1 cellular context compared by ENCODE assay signal in the genomic region with DNA sequence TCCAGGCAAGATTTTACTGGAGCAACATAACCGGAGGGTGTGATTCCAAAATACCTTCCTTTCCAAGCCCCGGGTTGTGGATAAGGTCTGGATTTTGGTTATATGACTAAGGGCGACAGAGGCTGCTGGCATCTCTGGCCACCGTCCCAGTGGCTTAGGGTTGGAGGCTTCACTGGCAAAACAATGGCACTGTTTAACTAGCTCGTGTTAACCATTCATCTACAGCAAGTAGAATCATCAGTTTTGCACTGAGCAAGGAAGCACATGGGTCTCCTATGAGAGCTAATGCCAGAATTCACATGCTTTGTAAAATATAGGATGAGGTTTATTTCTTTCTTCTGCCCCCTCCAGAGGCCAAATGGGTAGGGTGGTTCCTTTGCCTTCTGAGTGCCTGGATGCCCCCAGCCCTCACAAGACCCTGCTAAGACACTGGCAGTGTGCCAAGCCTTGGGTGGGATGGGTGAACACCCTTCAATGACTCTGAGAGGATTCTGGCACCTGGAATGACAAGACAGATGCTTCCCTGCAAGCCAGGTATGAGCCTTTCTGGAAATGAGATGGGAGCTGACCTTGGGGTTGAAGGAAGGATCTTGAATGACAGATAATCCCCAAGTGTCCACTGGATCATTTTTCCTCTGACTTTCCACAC.
TF ChIP-seq lines count a peak whose summit lies in the region.

No MANE protein-coding gene starts in this region.

TF ChIP-seq in GM12878, 131 proteins besides CTCF, POLR2A, EP300 and RAD21 (continued from another document):
- TF ChIP-seq, protein P1, sequence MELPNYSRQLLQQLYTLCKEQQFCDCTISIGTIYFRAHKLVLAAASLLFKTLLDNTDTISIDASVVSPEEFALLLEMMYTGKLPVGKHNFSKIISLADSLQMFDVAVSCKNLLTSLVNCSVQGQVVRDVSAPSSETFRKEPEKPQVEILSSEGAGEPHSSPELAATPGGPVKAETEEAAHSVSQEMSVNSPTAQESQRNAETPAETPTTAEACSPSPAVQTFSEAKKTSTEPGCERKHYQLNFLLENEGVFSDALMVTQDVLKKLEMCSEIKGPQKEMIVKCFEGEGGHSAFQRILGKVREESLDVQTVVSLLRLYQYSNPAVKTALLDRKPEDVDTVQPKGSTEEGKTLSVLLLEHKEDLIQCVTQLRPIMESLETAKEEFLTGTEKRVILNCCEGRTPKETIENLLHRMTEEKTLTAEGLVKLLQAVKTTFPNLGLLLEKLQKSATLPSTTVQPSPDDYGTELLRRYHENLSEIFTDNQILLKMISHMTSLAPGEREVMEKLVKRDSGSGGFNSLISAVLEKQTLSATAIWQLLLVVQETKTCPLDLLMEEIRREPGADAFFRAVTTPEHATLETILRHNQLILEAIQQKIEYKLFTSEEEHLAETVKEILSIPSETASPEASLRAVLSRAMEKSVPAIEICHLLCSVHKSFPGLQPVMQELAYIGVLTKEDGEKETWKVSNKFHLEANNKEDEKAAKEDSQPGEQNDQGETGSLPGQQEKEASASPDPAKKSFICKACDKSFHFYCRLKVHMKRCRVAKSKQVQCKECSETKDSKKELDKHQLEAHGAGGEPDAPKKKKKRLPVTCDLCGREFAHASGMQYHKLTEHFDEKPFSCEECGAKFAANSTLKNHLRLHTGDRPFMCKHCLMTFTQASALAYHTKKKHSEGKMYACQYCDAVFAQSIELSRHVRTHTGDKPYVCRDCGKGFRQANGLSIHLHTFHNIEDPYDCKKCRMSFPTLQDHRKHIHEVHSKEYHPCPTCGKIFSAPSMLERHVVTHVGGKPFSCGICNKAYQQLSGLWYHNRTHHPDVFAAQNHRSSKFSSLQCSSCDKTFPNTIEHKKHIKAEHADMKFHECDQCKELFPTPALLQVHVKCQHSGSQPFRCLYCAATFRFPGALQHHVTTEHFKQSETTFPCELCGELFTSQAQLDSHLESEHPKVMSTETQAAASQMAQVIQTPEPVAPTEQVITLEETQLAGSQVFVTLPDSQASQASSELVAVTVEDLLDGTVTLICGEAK (IDR thresholded peaks at IDR 0.05; ENCODE audit: borderline replicate concordance), result no peak
- TF ChIP-seq CBFB (IDR thresholded peaks at IDR 0.05; ENCODE audit: low read depth), result no peak
